In genomic region chr4:7154351-7154981, GRCh38 we compare ENCODE assay signal across 13 cellular contexts. TPM values are rescaled to one million over a fixed set of nuclear protein-coding genes. Genes with fewer than 3 reads are reported as not detected.
"Had no signal": no experiment of that assay in that cellular context is flagged by ENCODE, and none has a peak within 500 bp of the region (broad histone marks: within the 10 kb centered on the region; RNA-seq: fewer than 3 reads in every experiment).

No MANE protein-coding gene starts in this region.

- H3K4me3 ChIP-seq: gastrocnemius medialis, heart right ventricle, mucosa of descending colon, psoas muscle, thoracic aorta had no signal

- H3K27me3 ChIP-seq: heart right ventricle had no signal

- DNase-seq: activated CD4-positive, alpha-beta T cell treated with anti-CD3 and anti-CD28 coated beads, Interleukin-2, amount 10 ng/mL, durations not matched to agents 7 days and 5 days; activated naive CD8-positive, alpha-beta T cell treated with anti-CD3 and anti-CD28 coated beads for 36 hours; brain microvascular endothelial cell; erythroblast; gastrocnemius medialis; heart right ventricle; mammary epithelial cell; mucosa of descending colon; naive thymus-derived CD4-positive, alpha-beta T cell; occipital lobe; stimulated activated naive CD8-positive, alpha-beta T cell treated with anti-CD3 and anti-CD28 coated beads, Interleukin-15, amount 100 ng/mL, for 72 hours had no signal

- H3K36me3 ChIP-seq: brain microvascular endothelial cell, gastrocnemius medialis, heart right ventricle, thoracic aorta had no signal

- H3K4me1 ChIP-seq: gastrocnemius medialis, psoas muscle had no signal

- H3K9me3 ChIP-seq: gastrocnemius medialis, heart right ventricle, mucosa of descending colon, psoas muscle, thoracic aorta had no signal

- H3K27ac ChIP-seq: brain microvascular endothelial cell, gastrocnemius medialis, psoas muscle, thoracic aorta had no signal

RNA-seq across cellular contexts. Expression of gene SORCS2, which starts 37.9 kb away (rescaled TPM):
- total RNA-seq: activated CD4-positive, alpha-beta T cell treated with anti-CD3 and anti-CD28 coated beads, Interleukin-2, amount 10 ng/mL, durations not matched to agents 7 days and 5 days; activated naive CD8-positive, alpha-beta T cell treated with anti-CD3 and anti-CD28 coated beads for 36 hours had no signal
- polyA plus RNA-seq: naive thymus-derived CD4-positive, alpha-beta T cell had no signal
